ENCODE assay signal across 10 cellular contexts in genomic region chr16:9123871-9124270, GRCh38. TPM values are rescaled to one million over a fixed set of nuclear protein-coding genes. Genes with fewer than 3 reads are reported as not detected.
DNase-seq lines count a peak whose midpoint lies in the region; ATAC-seq, FAIRE-seq and TF ChIP-seq lines count a peak whose summit lies in the region.
"Had no signal": no experiment of that assay in that cellular context is flagged by ENCODE, and none has a peak within 500 bp of the region (broad histone marks: within the 10 kb centered on the region; RNA-seq: fewer than 3 reads in every experiment).

No MANE protein-coding gene starts in this region.

- ATAC-seq in left lung = peak; percentile 76
- ATAC-seq in GM21786 (IDR thresholded peaks at IDR 0.05; ENCODE audit: unreplicated experiment) = no peak

- POLR2A ChIA-PET in activated CD4-positive, alpha-beta memory T cell treated with anti-CD3 and anti-CD28 coated beads for 36 hours (lab: Charles Lee) = no interaction called here
- POLR2A ChIA-PET in Caco-2 (lab: Charles Lee) = no interaction called here

- H3K4me1 ChIP-seq in left lung = peaks cover 0 to 66% of the 10 kb centered on the region in 2 donors
- H3K4me1 ChIP-seq in Caco-2 = no peaks in the 10 kb centered on the region; the same call in 1 of the 2 replicates

- no peaks in the 10 kb centered on the region for H3K9me3 Mint-ChIP-seq in activated CD4-positive, alpha-beta memory T cell treated with anti-CD3 and anti-CD28 coated beads for 36 hours
- no peaks in the 10 kb centered on the region for H3K9me3 Mint-ChIP-seq in Caco-2 (ENCODE audit: unreplicated experiment)
- H3K9me3 Mint-ChIP-seq: nephron had no signal

- H3K4me1 Mint-ChIP-seq in activated CD4-positive, alpha-beta memory T cell treated with anti-CD3 and anti-CD28 coated beads for 36 hours (ENCODE audit: low read depth) = peaks cover 63% of the 10 kb centered on the region
- H3K4me1 Mint-ChIP-seq in Caco-2 (ENCODE audit: low read depth, unreplicated experiment) = no peaks in the 10 kb centered on the region
- H3K4me1 Mint-ChIP-seq: nephron had no signal

- no peaks in the 10 kb centered on the region for H3K27me3 Mint-ChIP-seq in activated CD4-positive, alpha-beta memory T cell treated with anti-CD3 and anti-CD28 coated beads for 36 hours
- H3K27me3 Mint-ChIP-seq in Caco-2 (ENCODE audit: insufficient read depth, unreplicated experiment) = no peaks in the 10 kb centered on the region

- intact Hi-C loops in activated CD4-positive, alpha-beta memory T cell treated with anti-CD3 and anti-CD28 coated beads for 36 hours (cut with micrococcal nuclease) = no loop called here
- intact Hi-C loops in left lung (cut with DNase I) = no loop called here
- intact Hi-C loops in Caco-2 (cut with micrococcal nuclease; ENCODE audit: unreplicated experiment) = no loop called here

- H3K27me3 ChIP-seq in left lung (no peaks in the 10 kb centered on the region), Caco-2 (replicated peaks; ENCODE audit: control insufficient read depth, insufficient read depth, low read length) (no peaks in the 10 kb centered on the region)

- TF ChIP-seq CTCF in 22Rv1 (IDR thresholded peaks at IDR 0.05) = no peak
- TF ChIP-seq CTCF in left lung (IDR thresholded peaks at IDR 0.05) = no peak
- no peak for TF ChIP-seq CTCF in Caco-2 (IDR thresholded peaks at IDR 0.05; ENCODE audit: insufficient read depth in 1 of 2, low read depth in 1 of 2, low read length in 1 of 2, severe bottlenecking in 1 of 2, unreplicated experiment in 1 of 2)

- H3K36me3 ChIP-seq in left lung = peaks cover 0 to 39% of the 10 kb centered on the region in 2 donors
- H3K36me3 ChIP-seq in Caco-2 (ENCODE audit: control insufficient read depth, insufficient read depth, low read length) = no peaks in the 10 kb centered on the region; the same call in 1 of the 2 replicates

- H3K27ac ChIP-seq in 22Rv1 = peak overlapping the region; percentile 23; the same call in 1 of the 2 replicates
- H3K27ac ChIP-seq in left lung = peak overlapping the region in 1 of 2 donors; percentile 53

- BruUV-seq in Caco-2 (replicated peaks; lab: Mats Ljungman, UMichigan) = no TSS peak

- H3K9me3 ChIP-seq in left lung = no peaks in the 10 kb centered on the region
- H3K9me3 ChIP-seq in Caco-2 = no peaks in the 10 kb centered on the region
- H3K9me3 ChIP-seq: thoracic aorta had no signal

- peaks cover 27% of the 10 kb centered on the region for H3K36me3 Mint-ChIP-seq in activated CD4-positive, alpha-beta memory T cell treated with anti-CD3 and anti-CD28 coated beads for 36 hours
- H3K36me3 Mint-ChIP-seq in Caco-2 (ENCODE audit: insufficient read depth, unreplicated experiment) = peaks cover 48% of the 10 kb centered on the region

- peak overlapping the region; percentile 5 for H3K27ac Mint-ChIP-seq in activated CD4-positive, alpha-beta memory T cell treated with anti-CD3 and anti-CD28 coated beads for 36 hours
- H3K27ac Mint-ChIP-seq in Caco-2 (ENCODE audit: unreplicated experiment) = no peak overlapping the region
- H3K27ac Mint-ChIP-seq: nephron had no signal

- H3K4me3 ChIP-seq in left lung = no peak overlapping the region
- no peak overlapping the region for H3K4me3 ChIP-seq in Caco-2 (ENCODE audit: low read depth, low read length)
- H3K4me3 ChIP-seq: thoracic aorta had no signal

- peak; percentile 65 for DNase-seq in H54 (ENCODE audit: insufficient read length, low spot score)
- peak; percentile 46 for DNase-seq in activated CD4-positive, alpha-beta memory T cell treated with anti-CD3 and anti-CD28 coated beads for 36 hours
- peak; percentile 75 to 93 for DNase-seq in left lung
- no peak for DNase-seq in NOMO-1 treated with dmso at 0.1 percent for 144 hours (lab: John Stamatoyannopoulos, UW; ENCODE audit: unreplicated experiment)
- DNase-seq in Caco-2 = no peak
- DNase-seq in NCI-H1417 treated with DMSO at 0.1 percent for 48 hours (lab: John Stamatoyannopoulos, UW) = no peak

- CTCF ChIA-PET in activated CD4-positive, alpha-beta memory T cell treated with anti-CD3 and anti-CD28 coated beads for 36 hours (lab: Charles Lee) = interaction anchor here (1.8 kb wide), 1 partner anchor 15 kb away, joined by 5 read pairs; no protein-coding TSS in a partner anchor
- CTCF ChIA-PET in Caco-2 (lab: Charles Lee) = no interaction called here

- TF ChIP-seq POLR2A in H54 (IDR thresholded peaks at IDR 0.05; ENCODE audit: low read depth, low read length) = no peak

- H3K4me3 Mint-ChIP-seq in activated CD4-positive, alpha-beta memory T cell treated with anti-CD3 and anti-CD28 coated beads for 36 hours = no peak overlapping the region
- no peak overlapping the region for H3K4me3 Mint-ChIP-seq in Caco-2 (ENCODE audit: unreplicated experiment)
- H3K4me3 Mint-ChIP-seq: nephron had no signal

- FAIRE-seq in H54 (lab: Jason Lieb, UNC) = no peak

RNA-seq across cellular contexts. Expression of gene HAPSTR1, which starts 32.4 kb away (rescaled TPM):
- total RNA-seq in activated CD4-positive, alpha-beta memory T cell treated with anti-CD3 and anti-CD28 coated beads for 36 hours = 10 to 100 TPM; 47.1 to 49.1 TPM
- total RNA-seq in left lung = 10 to 100 TPM; 53.5 to 62.8 TPM
- 42.9 and 47.1 TPM in 2 replicates for total RNA-seq in Caco-2 (2022)

Comparison
In these comparisons a context has a peak if more than half of its experiments do, and no peak if none do; other contexts are left out.
1. DNase-seq: peak in H54 (single experiment), activated CD4-positive, alpha-beta memory T cell treated with anti-CD3 and anti-CD28 coated beads for 36 hours (single experiment) and left lung (2 of 2); none in NOMO-1 treated with dmso at 0.1 percent for 144 hours (single experiment), Caco-2 (0 of 2) and NCI-H1417 treated with DMSO at 0.1 percent for 48 hours (single experiment).